Comparison of ENCODE assay signal across 10 cellular contexts in genomic region chr11:78560066-78560597, GRCh38. TPM values are rescaled to one million over a fixed set of nuclear protein-coding genes. Genes with fewer than 3 reads are reported as not detected.
DNase-seq lines count a peak whose midpoint lies in the region; ATAC-seq, FAIRE-seq and TF ChIP-seq lines count a peak whose summit lies in the region.
"Had no signal": no experiment of that assay in that cellular context is flagged by ENCODE, and none has a peak within 500 bp of the region (broad histone marks: within the 10 kb centered on the region; RNA-seq: fewer than 3 reads in every experiment).

No MANE protein-coding gene starts in this region.

- no peak overlapping the region for H3K14ac ChIP-seq in neuronal stem cell (ENCODE audit: low read length)

- TF ChIP-seq CTCF in GM10266 (IDR thresholded peaks at IDR 0.05; ENCODE audit: control insufficient read depth, insufficient read depth, low read depth, missing control alignments) (no peak), PC-3 (conservative IDR thresholded peaks at IDR 0.05; ENCODE audit: low read depth, low read length) (no peak), mucosa of descending colon (IDR thresholded peaks at IDR 0.05) (no peak), right atrium auricular region (IDR thresholded peaks at IDR 0.05) (no peak)

- H3K9me3 ChIP-seq in PC-3 (ENCODE audit: low read length) (no peaks in the 10 kb centered on the region), mucosa of descending colon (no peaks in the 10 kb centered on the region), neuronal stem cell (replicated peaks in 1 of 2; ENCODE audit: control insufficient read depth in 2 of 2, insufficient read depth in 1 of 2, low read depth in 1 of 2, low read length in 2 of 2) (no peaks in the 10 kb centered on the region), right atrium auricular region (no peaks in the 10 kb centered on the region)

- peaks cover 45% of the 10 kb centered on the region for H3K79me2 ChIP-seq in PC-3 (ENCODE audit: low read length)

- H3K36me3 ChIP-seq in PC-3 (ENCODE audit: low read depth, low read length) (peaks cover 44% of the 10 kb centered on the region), mucosa of descending colon (ENCODE audit: low read depth) (no peaks in the 10 kb centered on the region), neuronal stem cell (replicated peaks in 1 of 2; ENCODE audit: control insufficient read depth in 2 of 2, insufficient read depth in 2 of 2, low read length in 2 of 2) (peaks cover 3 to 62% of the 10 kb centered on the region in 2 donors), right atrium auricular region (peaks cover 3% of the 10 kb centered on the region)

- H3K4ac ChIP-seq in neuronal stem cell (ENCODE audit: low read length): no peak overlapping the region

- H3K23ac ChIP-seq in neuronal stem cell (ENCODE audit: low read depth, low read length, poor library complexity): no peak overlapping the region

- BruUV-seq in PC-3 (replicated peaks; lab: Mats Ljungman, UMichigan): no TSS peak

- no peak overlapping the region for H2BK12ac ChIP-seq in neuronal stem cell (ENCODE audit: low read length)

- H3K18ac ChIP-seq in neuronal stem cell (ENCODE audit: low read length): no peak overlapping the region

- H3K79me1 ChIP-seq in neuronal stem cell (ENCODE audit: low read depth, low read length): no peaks in the 10 kb centered on the region

- no peak overlapping the region for H2BK120ac ChIP-seq in neuronal stem cell (ENCODE audit: low read depth, low read length)

- H3K27me3 ChIP-seq in PC-3 (ENCODE audit: low read length): no peaks in the 10 kb centered on the region
- H3K27me3 ChIP-seq in neuronal stem cell (ENCODE audit: control insufficient read depth in 3 of 3, insufficient read depth in 3 of 3, low read depth in 1 of 3, low read length in 3 of 3): no peaks in the 10 kb centered on the region
- H3K27me3 ChIP-seq in right atrium auricular region: no peaks in the 10 kb centered on the region

- CTCF ChIA-PET in PC-3 (lab: Charles Lee): interaction anchor here (0.6 kb wide), 1 partner anchor 63 kb away, joined by 3 read pairs; no protein-coding TSS in a partner anchor

- H3K9me2 ChIP-seq in PC-3 (replicated peaks; ENCODE audit: low read length): no peaks in the 10 kb centered on the region

- H3K9ac ChIP-seq in PC-3 (ENCODE audit: low read length) (peak overlapping the region; percentile 24), neuronal stem cell (ENCODE audit: low read depth, low read length, poor library complexity) (no peak overlapping the region)

- peaks cover 4% of the 10 kb centered on the region for H3F3A ChIP-seq in PC-3 (ENCODE audit: low read length, unreplicated experiment)

- H3K4me2 ChIP-seq in PC-3 (ENCODE audit: low read length): peak overlapping the region; percentile 59
- H3K4me2 ChIP-seq in neuronal stem cell (ENCODE audit: insufficient read depth, low read length, poor library complexity, severe bottlenecking): no peak overlapping the region

- no CpG with 5 or more reads among the region's 4 CpGs for WGBS in neuronal stem cell (ENCODE audit: extremely low coverage in 2 of 2, insufficient read length in 2 of 2, insufficient replicate concordance in 1 of 2), 2 donors

- H4K8ac ChIP-seq in neuronal stem cell (ENCODE audit: low read depth, low read length): no peak overlapping the region

- POLR2A ChIA-PET in PC-3 (lab: Charles Lee; ENCODE audit: unreplicated experiment): no interaction called here

- H2BK5ac ChIP-seq in neuronal stem cell (ENCODE audit: low read length): no peak overlapping the region

- FAIRE-seq in urothelium cell line (lab: Jason Lieb, UNC): no peak
- FAIRE-seq: TTC549 had no signal

- H4K91ac ChIP-seq in neuronal stem cell (ENCODE audit: low read depth, low read length, poor library complexity): no peak overlapping the region

- ATAC-seq in GM21529 (IDR thresholded peaks at IDR 0.05; ENCODE audit: unreplicated experiment) (peak; percentile 70), PC-3 (no peak), mucosa of descending colon (peak; percentile 12)

- no peak overlapping the region for H2BK15ac ChIP-seq in neuronal stem cell (ENCODE audit: low read length)

- H2AFZ ChIP-seq in PC-3 (ENCODE audit: low read length) (peak overlapping the region; percentile 68; the same call in 1 of the 2 replicates), neuronal stem cell (ENCODE audit: low read length) (no peak overlapping the region)

- H3K4me1 ChIP-seq in PC-3 (ENCODE audit: insufficient read depth, low read length): peaks cover 38% of the 10 kb centered on the region
- peaks cover 21% of the 10 kb centered on the region for H3K4me1 ChIP-seq in mucosa of descending colon (ENCODE audit: low read depth)
- H3K4me1 ChIP-seq in neuronal stem cell (ENCODE audit: control insufficient read depth in 2 of 2, insufficient read depth in 1 of 2, low read depth in 1 of 2, low read length in 2 of 2): peaks cover 6 to 15% of the 10 kb centered on the region in 2 donors
- H3K4me1 ChIP-seq in right atrium auricular region: peaks cover 0 to 26% of the 10 kb centered on the region in 2 donors

- H3K4me3 ChIP-seq in PC-3 (ENCODE audit: low read length) (peak overlapping the region; percentile 46; the same call in 1 of the 2 replicates), mucosa of descending colon (no peak overlapping the region), neuronal stem cell (ENCODE audit: low read length in 2 of 2) (no peak overlapping the region), right atrium auricular region (no peak overlapping the region)

- H3K27ac ChIP-seq in PC-3 (ENCODE audit: low read length) (peak overlapping the region; percentile 53), neuronal stem cell (replicated peaks; ENCODE audit: low read length) (no peak overlapping the region), right atrium auricular region (peak overlapping the region in 1 of 2 donors; percentile 22)

- intact Hi-C loops in PC-3 (cut with micrococcal nuclease): loop anchor here (5.0 kb wide), 3 partner anchors 88 to 213 kb away; no protein-coding TSS in a partner anchor
- intact Hi-C loops in mucosa of descending colon (cut with DNase I, micrococcal nuclease): loop anchor here in 1 of 2 donors (5.0 to 10.0 kb wide), 2 partner anchors 143 to 335 kb away; partner anchors contain the start of gene GAB2

- no peak overlapping the region for H2AK5ac ChIP-seq in neuronal stem cell (ENCODE audit: low read depth, low read length)

- H4K20me1 ChIP-seq in PC-3 (ENCODE audit: low read length): no peaks in the 10 kb centered on the region

- peak; percentile 35 for DNase-seq in GM10266 (ENCODE audit: extremely low spot score)
- DNase-seq in PC-3: no peak
- DNase-seq in mucosa of descending colon: no peak
- DNase-seq in neuronal stem cell (ENCODE audit: low spot score): no peak
- no peak for DNase-seq in right atrium auricular region (ENCODE audit: low spot score)
- DNase-seq in AG08395 (ENCODE audit: low spot score): no peak
- no peak for DNase-seq in urothelium cell line (ENCODE audit: low spot score)
- DNase-seq: right cardiac atrium had no signal

RNA-seq across cellular contexts. Expression of gene NARS2, which starts 14.5 kb away (rescaled TPM):
- total RNA-seq in PC-3 (2014; rRNA removed) (33.5 and 35.5 TPM in 2 replicates), mucosa of descending colon (10 to 100 TPM; 13.1 to 14.0 (median 13.2) TPM), right atrium auricular region (10 to 100 TPM in 1 of 2 donors, 1 to 10 TPM in 1; 7.7 to 14.8 TPM)
- 31.1 TPM for polyA plus RNA-seq in neuronal stem cell (2013, experiment 1 of 2)
- polyA plus RNA-seq in neuronal stem cell (2013, experiment 2 of 2): 35.1 TPM
